3 cellular contexts compared by ENCODE assay signal in the genomic region with DNA sequence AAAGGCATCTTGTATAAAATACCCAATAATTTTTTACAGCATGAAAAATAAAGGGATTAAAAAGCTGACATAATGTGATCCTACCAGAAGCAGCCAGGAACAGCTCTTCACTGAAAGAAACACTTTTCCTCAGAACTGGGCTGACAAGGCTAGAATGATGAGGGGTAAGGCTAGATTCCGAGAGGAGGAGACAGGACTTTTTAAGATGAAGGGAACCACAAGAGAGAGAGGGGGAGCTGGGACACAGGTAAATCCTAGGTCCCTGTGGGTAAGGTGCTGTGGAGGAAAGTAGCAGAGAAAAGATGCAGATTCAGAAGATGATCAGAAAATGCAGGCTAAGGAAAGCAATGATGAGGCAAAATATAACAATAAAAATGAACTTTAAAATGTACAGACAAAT.
TF ChIP-seq lines count a peak whose summit lies in the region.

No MANE protein-coding gene starts in this region.

TF ChIP-seq in A549, 52 proteins besides CTCF, POLR2A, EP300 and RAD21:
- TF ChIP-seq, protein P1, sequence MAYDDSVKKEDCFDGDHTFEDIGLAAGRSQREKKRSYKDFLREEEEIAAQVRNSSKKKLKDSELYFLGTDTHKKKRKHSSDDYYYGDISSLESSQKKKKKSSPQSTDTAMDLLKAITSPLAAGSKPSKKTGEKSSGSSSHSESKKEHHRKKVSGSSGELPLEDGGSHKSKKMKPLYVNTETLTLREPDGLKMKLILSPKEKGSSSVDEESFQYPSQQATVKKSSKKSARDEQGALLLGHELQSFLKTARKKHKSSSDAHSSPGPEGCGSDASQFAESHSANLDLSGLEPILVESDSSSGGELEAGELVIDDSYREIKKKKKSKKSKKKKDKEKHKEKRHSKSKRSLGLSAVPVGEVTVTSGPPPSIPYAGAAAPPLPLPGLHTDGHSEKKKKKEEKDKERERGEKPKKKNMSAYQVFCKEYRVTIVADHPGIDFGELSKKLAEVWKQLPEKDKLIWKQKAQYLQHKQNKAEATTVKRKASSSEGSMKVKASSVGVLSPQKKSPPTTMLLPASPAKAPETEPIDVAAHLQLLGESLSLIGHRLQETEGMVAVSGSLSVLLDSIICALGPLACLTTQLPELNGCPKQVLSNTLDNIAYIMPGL (CRISPR knock-in tag; IDR thresholded peaks at IDR 0.05; ENCODE audit: borderline replicate concordance), result no peak
- TF ChIP-seq KDM5A (IDR thresholded peaks at IDR 0.05) (no peak), CEBPB (IDR thresholded peaks at IDR 0.05) (no peak), FOSL2 (IDR thresholded peaks at IDR 0.05) (no peak), FOSL2 (CRISPR knock-in tag; IDR thresholded peaks at IDR 0.05) (no peak), TFCP2L1 (CRISPR knock-in tag; IDR thresholded peaks at IDR 0.05) (no peak), JUNB (IDR thresholded peaks at IDR 0.05) (no peak), FOXS1 (CRISPR knock-in tag; IDR thresholded peaks at IDR 0.05) (no peak), HOXB5 (CRISPR knock-in tag; IDR thresholded peaks at IDR 0.05) (no peak), POLR2AphosphoS2 (conservative IDR thresholded peaks at IDR 0.05; ENCODE audit: low read length) (no peak), HEYL (CRISPR knock-in tag; IDR thresholded peaks at IDR 0.05) (no peak), NR3C1 (IDR thresholded peaks at IDR 0.05) (no peak), MAFK (IDR thresholded peaks at IDR 0.05; ENCODE audit: partially characterized antibody) (no peak), EHMT2 (IDR thresholded peaks at IDR 0.05; ENCODE audit: low read depth) (no peak)
- TF ChIP-seq, protein P2, sequence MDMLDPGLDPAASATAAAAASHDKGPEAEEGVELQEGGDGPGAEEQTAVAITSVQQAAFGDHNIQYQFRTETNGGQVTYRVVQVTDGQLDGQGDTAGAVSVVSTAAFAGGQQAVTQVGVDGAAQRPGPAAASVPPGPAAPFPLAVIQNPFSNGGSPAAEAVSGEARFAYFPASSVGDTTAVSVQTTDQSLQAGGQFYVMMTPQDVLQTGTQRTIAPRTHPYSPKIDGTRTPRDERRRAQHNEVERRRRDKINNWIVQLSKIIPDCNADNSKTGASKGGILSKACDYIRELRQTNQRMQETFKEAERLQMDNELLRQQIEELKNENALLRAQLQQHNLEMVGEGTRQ (IDR thresholded peaks at IDR 0.05), result no peak
- TF ChIP-seq, protein P3, sequence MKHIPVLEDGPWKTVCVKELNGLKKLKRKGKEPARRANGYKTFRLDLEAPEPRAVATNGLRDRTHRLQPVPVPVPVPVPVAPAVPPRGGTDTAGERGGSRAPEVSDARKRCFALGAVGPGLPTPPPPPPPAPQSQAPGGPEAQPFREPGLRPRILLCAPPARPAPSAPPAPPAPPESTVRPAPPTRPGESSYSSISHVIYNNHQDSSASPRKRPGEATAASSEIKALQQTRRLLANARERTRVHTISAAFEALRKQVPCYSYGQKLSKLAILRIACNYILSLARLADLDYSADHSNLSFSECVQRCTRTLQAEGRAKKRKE (CRISPR knock-in tag; IDR thresholded peaks at IDR 0.05; ENCODE audit: low read depth), result no peak
- TF ChIP-seq, protein P4, sequence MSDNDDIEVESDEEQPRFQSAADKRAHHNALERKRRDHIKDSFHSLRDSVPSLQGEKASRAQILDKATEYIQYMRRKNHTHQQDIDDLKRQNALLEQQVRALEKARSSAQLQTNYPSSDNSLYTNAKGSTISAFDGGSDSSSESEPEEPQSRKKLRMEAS (IDR thresholded peaks at IDR 0.05), result no peak
- TF ChIP-seq, protein P5, sequence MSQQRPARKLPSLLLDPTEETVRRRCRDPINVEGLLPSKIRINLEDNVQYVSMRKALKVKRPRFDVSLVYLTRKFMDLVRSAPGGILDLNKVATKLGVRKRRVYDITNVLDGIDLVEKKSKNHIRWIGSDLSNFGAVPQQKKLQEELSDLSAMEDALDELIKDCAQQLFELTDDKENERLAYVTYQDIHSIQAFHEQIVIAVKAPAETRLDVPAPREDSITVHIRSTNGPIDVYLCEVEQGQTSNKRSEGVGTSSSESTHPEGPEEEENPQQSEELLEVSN (IDR thresholded peaks at IDR 0.05; ENCODE audit: borderline replicate concordance, low read depth), result no peak

TF ChIP-seq in WTC11, 78 proteins besides CTCF, POLR2A, EP300 and RAD21:
- TF ChIP-seq, protein P6, sequence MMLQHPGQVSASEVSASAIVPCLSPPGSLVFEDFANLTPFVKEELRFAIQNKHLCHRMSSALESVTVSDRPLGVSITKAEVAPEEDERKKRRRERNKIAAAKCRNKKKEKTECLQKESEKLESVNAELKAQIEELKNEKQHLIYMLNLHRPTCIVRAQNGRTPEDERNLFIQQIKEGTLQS (CRISPR knock-in tag; conservative IDR thresholded peaks at IDR 0.05), result no peak
- TF ChIP-seq, protein P2 (CRISPR knock-in tag; IDR thresholded peaks at IDR 0.05), result no peak
- no peak for TF ChIP-seq RORB (CRISPR knock-in tag; IDR thresholded peaks at IDR 0.05)

TF ChIP-seq in HepG2, 621 proteins besides CTCF, POLR2A, EP300 and RAD21:
- no peak for TF ChIP-seq HOXD1 (CRISPR knock-in tag; IDR thresholded peaks at IDR 0.05)
- no peak for TF ChIP-seq ZNF652 (CRISPR knock-in tag; IDR thresholded peaks at IDR 0.05; ENCODE audit: borderline replicate concordance, low read depth)
- TF ChIP-seq, protein P7, sequence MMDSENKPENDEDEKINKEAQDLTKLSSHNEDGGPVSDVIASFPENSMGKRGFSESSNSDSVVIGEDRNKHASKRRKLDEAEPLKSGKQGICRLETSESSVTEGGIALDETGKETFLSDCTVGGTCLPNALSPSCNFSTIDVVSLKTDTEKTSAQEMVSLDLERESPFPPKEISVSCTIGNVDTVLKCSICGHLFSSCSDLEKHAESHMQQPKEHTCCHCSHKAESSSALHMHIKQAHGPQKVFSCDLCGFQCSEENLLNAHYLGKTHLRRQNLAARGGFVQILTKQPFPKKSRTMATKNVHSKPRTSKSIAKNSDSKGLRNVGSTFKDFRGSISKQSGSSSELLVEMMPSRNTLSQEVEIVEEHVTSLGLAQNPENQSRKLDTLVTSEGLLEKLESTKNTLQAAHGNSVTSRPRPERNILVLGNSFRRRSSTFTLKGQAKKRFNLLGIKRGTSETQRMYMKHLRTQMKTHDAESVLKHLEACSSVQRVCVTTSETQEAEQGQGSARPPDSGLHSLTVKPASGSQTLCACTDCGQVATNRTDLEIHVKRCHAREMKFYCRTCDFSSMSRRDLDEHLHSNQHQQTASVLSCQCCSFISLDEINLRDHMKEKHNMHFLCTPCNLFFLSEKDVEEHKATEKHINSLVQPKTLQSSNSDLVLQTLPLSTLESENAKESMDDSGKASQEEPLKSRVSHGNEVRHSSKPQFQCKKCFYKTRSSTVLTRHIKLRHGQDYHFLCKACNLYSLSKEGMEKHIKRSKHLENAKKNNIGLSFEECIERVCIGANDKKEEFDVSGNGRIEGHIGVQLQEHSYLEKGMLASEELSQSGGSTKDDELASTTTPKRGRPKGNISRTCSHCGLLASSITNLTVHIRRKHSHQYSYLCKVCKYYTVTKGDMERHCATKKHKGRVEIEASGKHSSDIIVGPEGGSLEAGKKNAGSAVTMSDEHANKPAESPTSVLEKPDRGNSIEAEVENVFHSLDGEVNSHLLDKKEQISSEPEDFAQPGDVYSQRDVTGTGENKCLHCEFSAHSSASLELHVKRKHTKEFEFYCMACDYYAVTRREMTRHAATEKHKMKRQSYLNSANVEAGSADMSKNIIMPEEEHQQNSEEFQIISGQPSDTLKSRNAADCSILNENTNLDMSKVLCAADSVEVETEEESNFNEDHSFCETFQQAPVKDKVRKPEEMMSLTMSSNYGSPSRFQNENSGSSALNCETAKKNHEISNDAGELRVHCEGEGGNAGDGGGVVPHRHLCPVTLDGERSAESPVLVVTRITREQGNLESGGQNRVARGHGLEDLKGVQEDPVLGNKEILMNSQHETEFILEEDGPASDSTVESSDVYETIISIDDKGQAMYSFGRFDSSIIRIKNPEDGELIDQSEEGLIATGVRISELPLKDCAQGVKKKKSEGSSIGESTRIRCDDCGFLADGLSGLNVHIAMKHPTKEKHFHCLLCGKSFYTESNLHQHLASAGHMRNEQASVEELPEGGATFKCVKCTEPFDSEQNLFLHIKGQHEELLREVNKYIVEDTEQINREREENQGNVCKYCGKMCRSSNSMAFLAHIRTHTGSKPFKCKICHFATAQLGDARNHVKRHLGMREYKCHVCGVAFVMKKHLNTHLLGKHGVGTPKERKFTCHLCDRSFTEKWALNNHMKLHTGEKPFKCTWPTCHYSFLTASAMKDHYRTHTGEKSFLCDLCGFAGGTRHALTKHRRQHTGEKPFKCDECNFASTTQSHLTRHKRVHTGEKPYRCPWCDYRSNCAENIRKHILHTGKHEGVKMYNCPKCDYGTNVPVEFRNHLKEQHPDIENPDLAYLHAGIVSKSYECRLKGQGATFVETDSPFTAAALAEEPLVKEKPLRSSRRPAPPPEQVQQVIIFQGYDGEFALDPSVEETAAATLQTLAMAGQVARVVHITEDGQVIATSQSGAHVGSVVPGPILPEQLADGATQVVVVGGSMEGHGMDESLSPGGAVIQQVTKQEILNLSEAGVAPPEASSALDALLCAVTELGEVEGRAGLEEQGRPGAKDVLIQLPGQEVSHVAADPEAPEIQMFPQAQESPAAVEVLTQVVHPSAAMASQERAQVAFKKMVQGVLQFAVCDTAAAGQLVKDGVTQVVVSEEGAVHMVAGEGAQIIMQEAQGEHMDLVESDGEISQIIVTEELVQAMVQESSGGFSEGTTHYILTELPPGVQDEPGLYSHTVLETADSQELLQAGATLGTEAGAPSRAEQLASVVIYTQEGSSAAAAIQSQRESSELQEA (CRISPR knock-in tag; IDR thresholded peaks at IDR 0.05; ENCODE audit: not compliant biosample characterization), result no peak
- TF ChIP-seq SNAPC2 (CRISPR knock-in tag; IDR thresholded peaks at IDR 0.05), result no peak
